ENCODE assay signal across 17 cellular contexts in the genomic region with DNA sequence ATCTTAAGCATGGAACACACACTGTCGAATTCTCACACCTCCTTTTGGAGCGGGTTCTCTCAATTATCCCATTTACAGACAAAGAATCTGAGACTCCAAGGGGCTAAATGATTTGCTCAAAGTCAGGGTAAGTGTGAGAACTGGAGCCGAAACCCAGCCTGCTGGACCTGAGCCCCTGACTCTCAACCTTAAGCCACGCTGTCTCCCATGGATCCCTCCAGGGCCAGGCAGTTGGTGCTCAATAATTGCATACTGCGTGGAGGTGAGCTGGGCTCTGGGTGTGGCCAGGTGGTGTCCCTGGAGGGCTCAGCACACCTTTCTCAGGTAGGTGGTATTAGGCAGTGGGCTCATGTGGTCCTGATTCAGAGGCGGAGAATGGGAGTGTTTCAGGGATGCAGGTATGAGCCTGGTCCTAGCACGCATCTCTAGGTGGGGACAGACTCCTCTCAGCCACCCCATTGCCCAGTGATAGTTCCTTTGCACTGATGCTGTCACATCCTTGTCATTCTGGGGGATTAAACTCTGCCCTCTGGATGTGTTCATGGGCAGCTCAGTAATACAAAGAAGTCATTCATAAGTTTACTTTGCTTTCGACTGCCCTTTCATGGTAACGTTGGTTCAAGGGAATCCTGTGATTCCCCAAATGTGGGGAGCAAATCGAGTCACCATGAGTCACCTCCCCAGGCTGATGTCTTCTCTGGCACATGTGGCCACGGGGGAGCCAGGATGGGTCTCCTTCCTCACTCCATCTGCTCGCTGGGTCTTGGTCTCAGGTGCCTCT.
"Had no signal": no experiment of that assay in that cellular context is flagged by ENCODE, and none has a peak within 500 bp of the region (broad histone marks: within the 10 kb centered on the region; RNA-seq: fewer than 3 reads in every experiment).

No MANE protein-coding gene starts in this region.

- H3K9me3 ChIP-seq: ascending aorta, gastroesophageal sphincter, left lung, prostate gland, right atrium auricular region, suprapubic skin, transverse colon, vagina had no signal

- DNase-seq: activated CD4-positive, alpha-beta T cell treated with anti-CD3 and anti-CD28 coated beads, Interleukin-2, amount 50 U/mL, for 4 hours; activated CD4-positive, CD25-positive, alpha-beta regulatory T cell treated with anti-CD3 and anti-CD28 coated beads, Interleukin-2, amount 50 U/mL, for 72 hours; activated naive CD4-positive, alpha-beta T cell; effector CD4-positive, alpha-beta T cell; heart left ventricle; kidney; left lung; nephron progenitor cell; T1000; transverse colon had no signal

- FAIRE-seq: kidney had no signal

- H3K27ac ChIP-seq: ascending aorta, gastroesophageal sphincter, heart left ventricle, left lung, prostate gland, right atrium auricular region, skin epidermis, suprapubic skin, transverse colon, vagina had no signal

- H3K4me3 ChIP-seq: ascending aorta, gastroesophageal sphincter, heart left ventricle, left lung, prostate gland, right atrium auricular region, skin epidermis, suprapubic skin, transverse colon, vagina had no signal

- ATAC-seq: gastroesophageal sphincter, heart left ventricle, left lung had no signal

- H3K36me3 ChIP-seq: ascending aorta, heart left ventricle, left lung, prostate gland, right atrium auricular region, suprapubic skin, transverse colon, vagina had no signal

- H3K27me3 ChIP-seq: ascending aorta, gastroesophageal sphincter, heart left ventricle, right atrium auricular region, vagina had no signal

- H3K4me1 ChIP-seq: left lung, suprapubic skin, vagina had no signal
